ENCODE assay signal across 8 cellular contexts in the genomic region with DNA sequence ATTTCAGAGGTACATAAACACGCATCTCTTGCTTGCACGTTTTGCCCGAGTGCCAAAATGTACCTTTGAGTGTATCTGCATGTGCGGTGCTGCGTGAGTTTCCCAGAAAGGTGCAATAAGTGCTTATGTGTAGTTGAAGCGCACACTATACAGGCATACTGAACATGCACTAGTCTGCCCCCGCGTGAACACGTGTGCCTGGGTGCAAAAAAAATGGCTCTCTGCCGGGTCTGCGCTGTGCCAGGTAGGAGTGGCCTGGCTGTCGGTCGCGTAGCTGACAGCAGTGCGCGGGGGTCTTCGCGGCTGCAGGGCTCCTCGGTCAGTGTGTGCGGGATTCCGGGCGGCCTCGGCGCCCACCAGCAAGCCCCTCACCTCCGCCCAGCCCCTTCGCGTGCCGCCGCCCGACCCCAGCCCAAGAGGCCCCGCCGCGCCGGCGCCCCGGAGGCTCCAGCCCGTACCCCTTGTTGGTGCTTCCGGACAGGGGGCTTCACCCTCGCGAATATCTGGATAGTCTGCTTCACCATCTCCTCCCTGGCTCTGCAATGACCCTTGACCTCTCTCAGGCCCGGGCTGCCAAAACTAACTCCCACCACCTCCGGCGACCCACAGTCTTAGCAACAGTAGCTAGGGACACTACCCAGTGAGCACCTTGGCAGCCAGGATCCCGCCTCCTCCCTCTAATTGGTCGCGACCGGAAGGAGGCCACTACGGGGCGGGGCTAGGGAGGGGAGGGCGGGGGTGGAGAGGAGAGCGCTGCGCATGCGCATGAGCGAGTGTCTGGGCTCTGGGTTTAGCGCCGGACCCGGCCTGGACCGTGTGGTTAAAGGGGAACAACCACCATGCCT. TPM values are rescaled to one million over a fixed set of nuclear protein-coding genes. Genes with fewer than 3 reads are reported as not detected.
DNase-seq lines count a peak whose midpoint lies in the region; ATAC-seq, FAIRE-seq and TF ChIP-seq lines count a peak whose summit lies in the region.

KIF6 (minus strand) TSS at position 622 of the 845 bp plus-strand sequence; CDS start at position 524, 98 bp downstream.

- peak in 1 of 2 experiments; percentile 44; a peak in 1 of 4 replicates for TF ChIP-seq POLR2A in HepG2 (IDR thresholded peaks at IDR 0.05; ENCODE audit: insufficient read depth in 1 of 2, low read depth in 2 of 2, low read length in 2 of 2)

- H3K9me3 ChIP-seq in HepG2 (ENCODE audit: low read length) = no peaks in the 10 kb centered on the region

- peak within 1 kb of the TSS; percentile 36 for H3K9ac ChIP-seq in HepG2 (ENCODE audit: insufficient read depth, low read depth, low read length)

- TF ChIP-seq EP300 in HepG2 (IDR thresholded peaks at IDR 0.05; ENCODE audit: low read depth in 2 of 2, low read length in 2 of 2) = no peak
- TF ChIP-seq EP300 in HepG2 (CRISPR knock-in tag; IDR thresholded peaks at IDR 0.05; ENCODE audit: borderline replicate concordance) = no peak

- WGBS in HepG2 (ENCODE audit: low lambda C conversion rate) = 18% methylated on average over 12 of the region's 58 CpGs

- in situ Hi-C loops in HepG2 (cut with HindIII; ENCODE audit: extremely low pct_ligation_motif_present, low pct_unique_long_range_greater_than_20kb) = no loop called here

- BruUV-seq in HepG2 (replicated peaks; lab: Mats Ljungman, UMichigan) = no TSS peak

- peaks cover 12% of the 10 kb centered on the region for H3K4me1 ChIP-seq in HepG2 (ENCODE audit: insufficient read depth, low read length)

- no peaks in the 10 kb centered on the region for H3K36me3 ChIP-seq in HepG2 (replicated peaks in 1 of 2; ENCODE audit: control insufficient read depth in 1 of 2, insufficient read depth in 2 of 2, low read length in 2 of 2)

- H3K27ac ChIP-seq in HepG2 (ENCODE audit: extremely low read length, insufficient read depth, low read length) = no peak within 1 kb of the TSS

- ATAC-seq in GM18867 (IDR thresholded peaks at IDR 0.05; ENCODE audit: unreplicated experiment) = peak; percentile 97
- peak; percentile 99 for ATAC-seq in HG03103 (IDR thresholded peaks at IDR 0.05; ENCODE audit: low read depth, unreplicated experiment)
- ATAC-seq in HepG2 = peak; percentile 99

- DNase-seq in 8988T (peak; percentile 59), NCI-H2196 treated with DMSO at 0.1 percent for 48 hours (lab: John Stamatoyannopoulos, UW; ENCODE audit: unreplicated experiment) (peak; percentile 96), dermis blood vessel endothelial cell (peak; percentile 60), HepG2 (ENCODE audit: low spot score) (peak; percentile 90)
- peak; percentile 80 to 83 for DNase-seq in activated CD4-positive, alpha-beta T cell treated with anti-CD3 and anti-CD28 coated beads, Interleukin-2, amount 50 U/mL, for 48 hours
- peak; percentile 79 to 82 for DNase-seq in stimulated activated CD4-positive, alpha-beta T cell treated with anti-CD3 and anti-CD28 coated beads, Interleukin-2, amount 100 ng/mL, for 24 hours

- H4K20me1 ChIP-seq in HepG2 (ENCODE audit: insufficient read depth, low read length) = no peaks in the 10 kb centered on the region

- FAIRE-seq in HepG2 (lab: Jason Lieb, UNC) = peak; percentile 52

- H2AFZ ChIP-seq in HepG2 (ENCODE audit: low read length) = peak within 1 kb of the TSS; percentile 50

- H3K79me2 ChIP-seq in HepG2 (ENCODE audit: insufficient read depth, low read length) = no peaks in the 10 kb centered on the region

- peak; percentile 6; the same call in 1 of the 2 replicates for TF ChIP-seq CTCF in HepG2 (CRISPR knock-in tag; IDR thresholded peaks at IDR 0.05)

- TF ChIP-seq RAD21 in HepG2 (CRISPR knock-in tag; IDR thresholded peaks at IDR 0.05) = no peak

- CTCF ChIA-PET in HepG2 (lab: Yijun Ruan, JAX; ENCODE audit: low intra/inter-chr PET ratio, low total read pairs) = no interaction called here

- intact Hi-C loops in HepG2 (cut with micrococcal nuclease; ENCODE audit: unreplicated experiment) = no loop called here

- H3K27me3 ChIP-seq in HepG2 (ENCODE audit: control insufficient read depth in 1 of 2, insufficient read depth in 2 of 2, low read length in 2 of 2) = no peaks in the 10 kb centered on the region; a peak in 1 of 5 replicates

- H3K4me3 ChIP-seq in HepG2 (replicated peaks in 1 of 3; ENCODE audit: insufficient read depth in 1 of 3, low read depth in 2 of 3, low read length in 3 of 3) = peak within 1 kb of the TSS; percentile 63 to 84 (median 74); a peak in 5 of 6 replicates

- POLR2A ChIA-PET in HepG2 (lab: Yijun Ruan, JAX) = no interaction called here

- peak within 1 kb of the TSS; percentile 90 for H3K4me2 ChIP-seq in HepG2 (ENCODE audit: low read depth, low read length)

TF ChIP-seq in HepG2, 621 proteins besides CTCF, POLR2A, EP300 and RAD21 (continues in another document):
- TF ChIP-seq ZNF850 (CRISPR knock-in tag; conservative IDR thresholded peaks at IDR 0.05) (no peak), ZNF547 (CRISPR knock-in tag; IDR thresholded peaks at IDR 0.05) (no peak), SAP130 (CRISPR knock-in tag; IDR thresholded peaks at IDR 0.05; ENCODE audit: low read depth) (peak; percentile 72), FOXK2 (IDR thresholded peaks at IDR 0.05) (no peak), BATF2 (CRISPR knock-in tag; IDR thresholded peaks at IDR 0.05) (no peak), RORA (CRISPR knock-in tag; IDR thresholded peaks at IDR 0.05) (no peak), KLF16 (CRISPR knock-in tag; IDR thresholded peaks at IDR 0.05) (no peak), ZNF577 (CRISPR knock-in tag; IDR thresholded peaks at IDR 0.05; ENCODE audit: borderline replicate concordance, low read depth) (no peak), CENPT (CRISPR knock-in tag; IDR thresholded peaks at IDR 0.05; ENCODE audit: low read depth) (no peak), ZNF891 (CRISPR knock-in tag; IDR thresholded peaks at IDR 0.05) (no peak), ZNF761 (CRISPR knock-in tag; conservative IDR thresholded peaks at IDR 0.05) (no peak), JDP2 (CRISPR knock-in tag; IDR thresholded peaks at IDR 0.05; ENCODE audit: borderline replicate concordance) (no peak), HNRNPLL (IDR thresholded peaks at IDR 0.05; ENCODE audit: low read depth, low read length, poor library complexity, severe bottlenecking) (no peak), ZNF34 (CRISPR knock-in tag; IDR thresholded peaks at IDR 0.05; ENCODE audit: borderline replicate concordance) (no peak), GABPA (IDR thresholded peaks at IDR 0.05; ENCODE audit: low read depth, low read length) (peak; percentile 31), GABPA (CRISPR knock-in tag; IDR thresholded peaks at IDR 0.05; ENCODE audit: low read depth) (peak; percentile 85), ASH2L (IDR thresholded peaks at IDR 0.05; ENCODE audit: insufficient read length, low read depth, low read length) (no peak), ZNF224 (CRISPR knock-in tag; IDR thresholded peaks at IDR 0.05) (no peak), ZFY (CRISPR knock-in tag; IDR thresholded peaks at IDR 0.05) (peak; percentile 34; the same call in 1 of the 2 replicates), SKI (IDR thresholded peaks at IDR 0.05; ENCODE audit: partially characterized antibody) (no peak), ZNF337 (CRISPR knock-in tag; IDR thresholded peaks at IDR 0.05; ENCODE audit: borderline replicate concordance, low read depth) (no peak), CEBPB (IDR thresholded peaks at IDR 0.05; ENCODE audit: borderline replicate concordance, low read depth, low read length) (no peak), JUND (CRISPR knock-in tag; IDR thresholded peaks at IDR 0.05) (no peak), ZKSCAN5 (CRISPR knock-in tag; IDR thresholded peaks at IDR 0.05) (no peak), PPARG (CRISPR knock-in tag; conservative IDR thresholded peaks at IDR 0.05) (no peak), TEAD3 (CRISPR knock-in tag; optimal IDR thresholded peaks at IDR 0.05; ENCODE audit: borderline replicate concordance) (no peak), RBFOX2 (IDR thresholded peaks at IDR 0.05; ENCODE audit: low read depth, low read length) (no peak), ZNF446 (CRISPR knock-in tag; IDR thresholded peaks at IDR 0.05) (no peak), KDM6A (CRISPR knock-in tag; IDR thresholded peaks at IDR 0.05; ENCODE audit: low read depth) (no peak), HMGA1 (CRISPR knock-in tag; conservative IDR thresholded peaks at IDR 0.05) (no peak)

RNA-seq across cellular contexts. Expression of gene KIF6, which starts in this region (rescaled TPM):
- 0.19 TPM in 1 of 2 replicates, not detected in the other for total RNA-seq in dermis blood vessel endothelial cell
- total RNA-seq in HepG2 (2016; rRNA removed; fragmentation: Illumina TruSeq; extraction: Trizol) = 0.27 and 0.49 TPM in 2 replicates
- total RNA-seq in HepG2 (2016; cell fraction: cytosol; rRNA removed; fragmentation: Illumina TruSeq; extraction: Trizol; ENCODE audit: low read depth) = not detected in 2 replicates
- 0.10 and 0.22 TPM in 2 replicates for total RNA-seq in HepG2 (2016; cell fraction: insoluble cytoplasmic fraction; rRNA removed; fragmentation: Illumina TruSeq; extraction: Trizol)
- total RNA-seq in HepG2 (2016; cell fraction: membrane; rRNA removed; fragmentation: Illumina TruSeq; extraction: Trizol) = 0.28 and 0.37 TPM in 2 replicates
- total RNA-seq in HepG2 (2016; cell fraction: nucleus; rRNA removed; fragmentation: Illumina TruSeq; extraction: Trizol) = 0.06 and 0.37 TPM in 2 replicates
- 0.04 TPM in 2 replicates for polyA plus RNA-seq in HepG2 (2011; rRNA removed)
- polyA plus RNA-seq in HepG2 (2011; cell fraction: cytosol; rRNA removed) = 0.03 TPM in 1 of 2 replicates, not detected in the other
- not detected in 2 replicates for polyA plus RNA-seq in HepG2 (2011; cell fraction: nucleus; rRNA removed)
- not detected in 2 replicates for polyA plus RNA-seq in HepG2 (2012)
- polyA plus RNA-seq in HepG2 (2016; cell fraction: cytosol; fragmentation: Illumina TruSeq; extraction: Trizol; ENCODE audit: low read depth) = 0.06 TPM in 1 of 2 replicates, not detected in the other
- 0.58 and 0.69 TPM in 2 replicates for polyA plus RNA-seq in HepG2 (2016; cell fraction: insoluble cytoplasmic fraction; fragmentation: Illumina TruSeq; extraction: Trizol; ENCODE audit: low read depth)
- polyA plus RNA-seq in HepG2 (2016; cell fraction: membrane; fragmentation: Illumina TruSeq; extraction: Trizol; ENCODE audit: low read depth) = 0.11 TPM in 1 of 2 replicates, not detected in the other
- 0.61 TPM in 1 of 2 replicates, not detected in the other for polyA plus RNA-seq in HepG2 (2016; cell fraction: nucleus; fragmentation: Illumina TruSeq; extraction: Trizol; ENCODE audit: insufficient read depth, low read depth)
- not detected in 2 replicates for polyA minus RNA-seq in HepG2 (2011; rRNA and poly(A)+ RNA removed; ENCODE audit: low replicate concordance)
- not detected in 2 replicates for polyA minus RNA-seq in HepG2 (2011; cell fraction: cytosol; rRNA and poly(A)+ RNA removed)
- 0.26 TPM in 1 of 2 replicates, not detected in the other for polyA minus RNA-seq in HepG2 (2011; cell fraction: nucleus; rRNA and poly(A)+ RNA removed)

Comparison
In these comparisons a context has a peak if more than half of its experiments do, and no peak if none do; other contexts are left out.
1. Peak in DNase-seq in dermis blood vessel endothelial cell; RNA of the gene not detected or under 1 TPM.
2. Peak in DNase-seq, ATAC-seq, H3K4me3 ChIP-seq, H3K9ac ChIP-seq and H3K4me2 ChIP-seq in HepG2; RNA of the gene not detected or under 1 TPM.